8 cellular contexts compared by ENCODE assay signal in genomic region chr20:51800132-51800721, GRCh38. TPM values are rescaled to one million over a fixed set of nuclear protein-coding genes. Genes with fewer than 3 reads are reported as not detected.
DNase-seq lines count a peak whose midpoint lies in the region; ATAC-seq, FAIRE-seq and TF ChIP-seq lines count a peak whose summit lies in the region.

No MANE protein-coding gene starts in this region.

- ATAC-seq in K562: peak; percentile 88

- peaks cover 0 to 4% of the 10 kb centered on the region in 2 experiments; a peak in 1 of 5 replicates for H3K27me3 ChIP-seq in K562 (ENCODE audit: control insufficient read depth in 2 of 2, insufficient read depth in 2 of 2, low read length in 2 of 2)

- H3K9me3 Mint-ChIP-seq in T-helper 2 cell treated with Interferon-gamma antibody and Interleukin-4, amounts not matched to agents 5 μg/mL and 100 μg/mL, for 36 hours: no peaks in the 10 kb centered on the region
- no peaks in the 10 kb centered on the region for H3K9me3 Mint-ChIP-seq in immature natural killer cell

- no peak for TF ChIP-seq EP300 in K562 (IDR thresholded peaks at IDR 0.05; ENCODE audit: low read length)

- peak; percentile 59 to 80 (median 65) for TF ChIP-seq CTCF in K562 (IDR thresholded peaks at IDR 0.05 in 2 of 3, conservative IDR thresholded peaks at IDR 0.05 in 1 of 3; ENCODE audit: insufficient read depth in 2 of 3, low read depth in 1 of 3, low read length in 3 of 3)

- peak overlapping the region; percentile 36 for H3K4me3 Mint-ChIP-seq in T-helper 2 cell treated with Interferon-gamma antibody and Interleukin-4, amounts not matched to agents 5 μg/mL and 100 μg/mL, for 36 hours
- peak overlapping the region; percentile 77 to 87 (median 79) for H3K4me3 Mint-ChIP-seq in immature natural killer cell

- H3K4me2 ChIP-seq in K562 (ENCODE audit: insufficient read depth, low read length): no peak overlapping the region

- H3K9me1 ChIP-seq in K562 (ENCODE audit: control insufficient read depth, insufficient read depth, low read length): no peaks in the 10 kb centered on the region

- no peaks in the 10 kb centered on the region for H4K20me1 ChIP-seq in K562 (replicated peaks; ENCODE audit: control insufficient read depth, insufficient read depth, low read length)

- H3K27me3 Mint-ChIP-seq in T-helper 2 cell treated with Interferon-gamma antibody and Interleukin-4, amounts not matched to agents 5 μg/mL and 100 μg/mL, for 36 hours (ENCODE audit: low read depth): peaks cover 68% of the 10 kb centered on the region
- peaks cover 11 to 17% (median 15%) of the 10 kb centered on the region in 3 donors for H3K27me3 Mint-ChIP-seq in immature natural killer cell (ENCODE audit: low read depth in 3 of 3)

- no peak overlapping the region for H3K27ac ChIP-seq in K562 (ENCODE audit: extremely low read depth, low read depth, low read length)

- H3K4me1 Mint-ChIP-seq in T-helper 2 cell treated with Interferon-gamma antibody and Interleukin-4, amounts not matched to agents 5 μg/mL and 100 μg/mL, for 36 hours (ENCODE audit: low read depth): no peaks in the 10 kb centered on the region
- peaks cover 16 to 23% of the 10 kb centered on the region in 2 donors for H3K4me1 Mint-ChIP-seq in immature natural killer cell

- no peaks in the 10 kb centered on the region for H3K36me3 Mint-ChIP-seq in T-helper 2 cell treated with Interferon-gamma antibody and Interleukin-4, amounts not matched to agents 5 μg/mL and 100 μg/mL, for 36 hours (ENCODE audit: low read depth)
- H3K36me3 Mint-ChIP-seq in immature natural killer cell: no peaks in the 10 kb centered on the region

- no peak for TF ChIP-seq POLR2A in K562 (conservative IDR thresholded peaks at IDR 0.05)

- FAIRE-seq in K562 (lab: Jason Lieb, UNC): no peak

- intact Hi-C loops in K562 (cut with micrococcal nuclease): no loop called here

- peak in 1 of 2 experiments; percentile 49; a peak in 2 of 4 replicates for TF ChIP-seq RAD21 in K562 (CRISPR knock-in tag; conservative IDR thresholded peaks at IDR 0.05 in 1 of 2, IDR thresholded peaks at IDR 0.05 in 1 of 2)

- H3K36me3 ChIP-seq in K562 (ENCODE audit: control insufficient read depth, insufficient read depth, low read length): no peaks in the 10 kb centered on the region

- POLR2A ChIA-PET in K562 (lab: Yijun Ruan, JAX): interaction anchor here (0.7 kb wide), 1 partner anchor 315 kb away, joined by 3 read pairs; no protein-coding TSS in a partner anchor

- H3K9ac ChIP-seq in K562 (ENCODE audit: insufficient read depth in 1 of 2, low read depth in 2 of 2, low read length in 2 of 2): no peak overlapping the region

- no peaks in the 10 kb centered on the region for H3K9me3 ChIP-seq in K562 (replicated peaks; ENCODE audit: control insufficient read depth, insufficient read depth, low read depth, low read length)

- no peaks in the 10 kb centered on the region for H3K79me2 ChIP-seq in K562 (ENCODE audit: control insufficient read depth, insufficient read depth, low read length)

- peak; percentile 71 for DNase-seq in Daoy (ENCODE audit: low read depth)
- DNase-seq in M059J (ENCODE audit: low read depth): peak; percentile 55
- peak; percentile 65 for DNase-seq in T-helper 2 cell treated with Interferon-gamma antibody and Interleukin-4, amounts not matched to agents 5 μg/mL and 100 μg/mL, for 36 hours (ENCODE audit: low spot score)
- peak; percentile 41 to 79 (median 72) for DNase-seq in K562 (ENCODE audit: extremely low read depth in 1 of 4, low spot score in 3 of 4)
- DNase-seq in immature natural killer cell: peak; percentile 64 to 69 (median 66)
- DNase-seq in stimulated activated CD4-positive, alpha-beta T cell treated with anti-CD3 and anti-CD28 coated beads, Interleukin-15, amount 100 ng/mL, for 48 hours (ENCODE audit: low read depth in 2 of 2): peak; percentile 24 to 60
- DNase-seq in RKO (ENCODE audit: low spot score): no peak
- no peak for DNase-seq in H4 (ENCODE audit: low spot score)

- no peak overlapping the region for H3K27ac Mint-ChIP-seq in T-helper 2 cell treated with Interferon-gamma antibody and Interleukin-4, amounts not matched to agents 5 μg/mL and 100 μg/mL, for 36 hours
- no peak overlapping the region for H3K27ac Mint-ChIP-seq in immature natural killer cell

- WGBS in K562 (ENCODE audit: insufficient coverage, low coverage, missing lambda C conversion rate): 17% methylated on average over 24 of the region's 31 CpGs

- in situ Hi-C loops in K562 (cut with MboI): no loop called here

- no peak overlapping the region for H3K4me3 ChIP-seq in K562

- CTCF ChIA-PET in K562 (lab: Yijun Ruan, JAX; ENCODE audit: low intra/inter-chr PET ratio): interaction anchor here (1.2 kb wide), 1 partner anchor 284 kb away, joined by 4 read pairs; no protein-coding TSS in a partner anchor

- BruUV-seq in K562 (replicated peaks; lab: Mats Ljungman, UMichigan): no TSS peak

- H3K4me1 ChIP-seq in K562 (replicated peaks in 1 of 2; ENCODE audit: control insufficient read depth in 2 of 2, insufficient read depth in 2 of 2, low read length in 2 of 2): peaks cover 0 to 4% of the 10 kb centered on the region in 2 experiments; a peak in 2 of 5 replicates

- H2AFZ ChIP-seq in K562 (ENCODE audit: low read depth, low read length): no peak overlapping the region

TF ChIP-seq in K562, 482 proteins besides CTCF, POLR2A, EP300 and RAD21 (continues in another document):
- TF ChIP-seq PCBP1 (IDR thresholded peaks at IDR 0.05; ENCODE audit: low read depth, low read length, poor library complexity, severe bottlenecking) (peak; percentile 35), CTCFL (IDR thresholded peaks at IDR 0.05; ENCODE audit: borderline replicate concordance, insufficient read depth, low read depth, low read length, poor library complexity, severe bottlenecking) (peak; percentile 76)

RNA-seq across cellular contexts. Expression of gene SALL4, which starts 2.1 kb away (rescaled TPM):
- total RNA-seq in Daoy (2014; rRNA removed; shearing (Covaris generic)): 0.83 and 0.86 TPM in 2 replicates
- total RNA-seq in M059J (2014; rRNA removed; shearing (Covaris generic)): 1.6 and 2.4 TPM in 2 replicates
- not detected in 2 replicates for total RNA-seq in K562 (2011; cell fraction: chromatin; rRNA removed; ENCODE audit: low replicate concordance)
- total RNA-seq in K562 (2011; cell fraction: nucleolus; rRNA removed): not detected in 2 replicates
- total RNA-seq in K562 (2011; cell fraction: nucleoplasm; rRNA removed): not detected in 2 replicates
- total RNA-seq in K562 (2014; rRNA removed) (not detected in 2 replicates), K562 (2014; rRNA removed; fragmentation: Illumina TruSeq; extraction: Trizol) (not detected in 2 replicates), K562 (2015; rRNA removed; fragmentation: Illumina TruSeq; extraction: Trizol) (not detected in 2 replicates), K562 (2021) (0.07 and 0.11 TPM in 2 replicates)
- polyA plus RNA-seq in K562 (2011; rRNA removed) (not detected in 2 replicates), K562 (2014; fragmentation: Illumina TruSeq; extraction: Trizol) (not detected in 2 replicates), K562 (2014; fragmentation: Nextera tagmentation; extraction: Ambion mirVana) (not detected), K562 (2014; rRNA removed) (0.03 TPM in 1 of 2 replicates, not detected in the other), immature natural killer cell (under 1 TPM in 1 of 3 donors, not detected in 2; 0.08 TPM)
- polyA plus RNA-seq in K562 (2011; cell fraction: cytosol; rRNA removed): not detected in 2 replicates
- polyA plus RNA-seq in K562 (2011; cell fraction: nucleus; rRNA removed): not detected in 2 replicates
- polyA plus RNA-seq in K562 (2012): 0.01 TPM in 1 of 2 replicates, not detected in the other
- polyA minus RNA-seq in K562 (2011; rRNA and poly(A)+ RNA removed): not detected in 2 replicates
- polyA minus RNA-seq in K562 (2011; cell fraction: cytosol; rRNA and poly(A)+ RNA removed): 0.36 TPM in 1 of 2 replicates, not detected in the other
- polyA minus RNA-seq in K562 (2011; cell fraction: nucleus; rRNA and poly(A)+ RNA removed): 0.13 TPM in 1 of 2 replicates, not detected in the other
- total RNA-seq in H4 (2014; rRNA removed; shearing (Covaris generic)): not detected in 2 replicates

RNA-seq across cellular contexts. Expression of gene ATP9A, which starts 32.0 kb away (rescaled TPM):
- total RNA-seq in Daoy (2014; rRNA removed; shearing (Covaris generic)): 5.6 and 7.9 TPM in 2 replicates
- 11.0 and 20.6 TPM in 2 replicates for total RNA-seq in M059J (2014; rRNA removed; shearing (Covaris generic))
- 0.12 and 0.28 TPM in 2 replicates for total RNA-seq in K562 (2011; cell fraction: chromatin; rRNA removed; ENCODE audit: low replicate concordance)
- 0.13 and 0.17 TPM in 2 replicates for total RNA-seq in K562 (2011; cell fraction: nucleolus; rRNA removed)
- total RNA-seq in K562 (2011; cell fraction: nucleoplasm; rRNA removed): 0.07 and 0.31 TPM in 2 replicates
- total RNA-seq in K562 (2014; rRNA removed) (0.18 and 0.24 TPM in 2 replicates), K562 (2014; rRNA removed; fragmentation: Illumina TruSeq; extraction: Trizol) (0.36 and 0.48 TPM in 2 replicates), K562 (2015; rRNA removed; fragmentation: Illumina TruSeq; extraction: Trizol) (0.15 and 0.22 TPM in 2 replicates), K562 (2021) (0.42 and 0.62 TPM in 2 replicates)
- polyA plus RNA-seq in K562 (2011; rRNA removed) (0.05 and 0.29 TPM in 2 replicates), K562 (2014; fragmentation: Illumina TruSeq; extraction: Trizol) (0.39 and 0.40 TPM in 2 replicates), K562 (2014; fragmentation: Nextera tagmentation; extraction: Ambion mirVana) (under 1 TPM; 0.21 to 0.23 TPM), K562 (2014; rRNA removed) (0.32 and 0.46 TPM in 2 replicates), immature natural killer cell (1 to 10 TPM in 2 of 3 donors, under 1 TPM in 1; 0.82 to 2.8 (median 1.2) TPM)
- 0.09 and 0.19 TPM in 2 replicates for polyA plus RNA-seq in K562 (2011; cell fraction: cytosol; rRNA removed)
- 0.07 and 0.24 TPM in 2 replicates for polyA plus RNA-seq in K562 (2011; cell fraction: nucleus; rRNA removed)
- polyA plus RNA-seq in K562 (2012): 0.06 and 0.25 TPM in 2 replicates
- 0.03 and 0.32 TPM in 2 replicates for polyA minus RNA-seq in K562 (2011; rRNA and poly(A)+ RNA removed)
- 0.27 and 0.29 TPM in 2 replicates for polyA minus RNA-seq in K562 (2011; cell fraction: cytosol; rRNA and poly(A)+ RNA removed)
- polyA minus RNA-seq in K562 (2011; cell fraction: nucleus; rRNA and poly(A)+ RNA removed): 0.11 and 0.13 TPM in 2 replicates
- total RNA-seq in H4 (2014; rRNA removed; shearing (Covaris generic)): 3.6 and 4.1 TPM in 2 replicates

Comparison
In these comparisons a context has a peak if more than half of its experiments do, and no peak if none do; other contexts are left out.
1. DNase-seq: peak in Daoy (single experiment), M059J (single experiment), T-helper 2 cell treated with Interferon-gamma antibody and Interleukin-4, amounts not matched to agents 5 μg/mL and 100 μg/mL, for 36 hours (single experiment), K562 (4 of 4), immature natural killer cell (3 of 3) and stimulated activated CD4-positive, alpha-beta T cell treated with anti-CD3 and anti-CD28 coated beads, Interleukin-15, amount 100 ng/mL, for 48 hours (2 of 2); none in RKO (single experiment) and H4 (single experiment).